28 cellular contexts compared by ENCODE assay signal in genomic region chr11:118656563-118657165, GRCh38. TPM values are rescaled to one million over a fixed set of nuclear protein-coding genes. Genes with fewer than 3 reads are reported as not detected.
"Had no signal": no experiment of that assay in that cellular context is flagged by ENCODE, and none has a peak within 500 bp of the region (broad histone marks: within the 10 kb centered on the region; RNA-seq: fewer than 3 reads in every experiment).

No MANE protein-coding gene starts in this region.

- H3K9me3 Mint-ChIP-seq: activated B cell treated with CpG ODN at 0.5 μM for 24 hours; activated T-cell treated with anti-CD3 and anti-CD28 coated beads, Interleukin-2, amount 50 U/mL, for 72 hours; central memory CD8-positive, alpha-beta T cell; nephron; stimulated activated naive CD8-positive, alpha-beta T cell treated with anti-CD3 and anti-CD28 coated beads, Interleukin-15, amount 100 ng/mL, for 72 hours; T-cell; T-helper 2 cell treated with Interferon-gamma antibody and Interleukin-4, amounts not matched to agents 5 μg/mL and 100 μg/mL, for 36 hours had no signal

- FAIRE-seq: colon, frontal cortex, keratinocyte had no signal

- H3K4me3 Mint-ChIP-seq: activated B cell treated with CpG ODN at 0.5 μM for 24 hours; activated CD8-positive, alpha-beta memory T cell treated with anti-CD3 and anti-CD28 coated beads, Interleukin-2, amount 10 ng/mL, durations not matched to agents 7 days and 5 days; activated CD8-positive, alpha-beta T cell treated with anti-CD3 and anti-CD28 coated beads, Interleukin-2, amount 10 ng/mL, durations not matched to agents 7 days and 5 days; activated T-cell treated with anti-CD3 and anti-CD28 coated beads, Interleukin-2, amount 50 U/mL, for 72 hours; central memory CD8-positive, alpha-beta T cell; nephron; stimulated activated naive CD8-positive, alpha-beta T cell treated with anti-CD3 and anti-CD28 coated beads, Interleukin-15, amount 100 ng/mL, for 72 hours; T-cell; T-helper 2 cell treated with Interferon-gamma antibody and Interleukin-4, amounts not matched to agents 5 μg/mL and 100 μg/mL, for 36 hours had no signal

- H3K27ac Mint-ChIP-seq: activated B cell treated with CpG ODN at 0.5 μM for 24 hours; activated CD8-positive, alpha-beta memory T cell treated with anti-CD3 and anti-CD28 coated beads, Interleukin-2, amount 10 ng/mL, durations not matched to agents 7 days and 5 days; activated CD8-positive, alpha-beta T cell treated with anti-CD3 and anti-CD28 coated beads, Interleukin-2, amount 10 ng/mL, durations not matched to agents 7 days and 5 days; activated T-cell treated with anti-CD3 and anti-CD28 coated beads, Interleukin-2, amount 50 U/mL, for 72 hours; stimulated activated naive CD8-positive, alpha-beta T cell treated with anti-CD3 and anti-CD28 coated beads, Interleukin-15, amount 100 ng/mL, for 72 hours; T-cell; T-helper 2 cell treated with Interferon-gamma antibody and Interleukin-4, amounts not matched to agents 5 μg/mL and 100 μg/mL, for 36 hours had no signal

- DNase-seq: activated B cell treated with CpG ODN at 0.5 μM for 24 hours; activated CD8-positive, alpha-beta memory T cell treated with anti-CD3 and anti-CD28 coated beads, Interleukin-2, amount 10 ng/mL, durations not matched to agents 7 days and 5 days; activated CD8-positive, alpha-beta T cell treated with anti-CD3 and anti-CD28 coated beads, Interleukin-2, amount 10 ng/mL, durations not matched to agents 7 days and 5 days; activated gamma-delta T cell treated with Interleukin-2 at 50 U/mL for 16 hours; activated naive CD4-positive, alpha-beta T cell treated with anti-CD3 and anti-CD28 coated beads, Interleukin-2, amount 50 U/mL, for 16 hours; activated T-cell treated with anti-CD3 and anti-CD28 coated beads, Interleukin-2, amount 50 U/mL, for 72 hours; dermis blood vessel endothelial cell; effector CD8-positive, alpha-beta T cell; left colon; lower lobe of right lung; ovary; stimulated activated CD4-positive, alpha-beta T cell treated with anti-CD3 and anti-CD28 coated beads, Interleukin-12 subunit alpha, Interleukin-12 subunit beta, amount 100 ng/mL, for 4 hours; stimulated activated CD4-positive, alpha-beta T cell treated with anti-CD3 and anti-CD28 coated beads, Interleukin-4, amount 100 ng/mL, for 1 hour; stimulated activated naive CD8-positive, alpha-beta T cell treated with anti-CD3 and anti-CD28 coated beads, Interleukin-15, amount 100 ng/mL, for 72 hours; T-cell; thyroid gland; upper lobe of left lung had no signal

- H3K27me3 Mint-ChIP-seq: activated CD8-positive, alpha-beta memory T cell treated with anti-CD3 and anti-CD28 coated beads, Interleukin-2, amount 10 ng/mL, durations not matched to agents 7 days and 5 days; central memory CD8-positive, alpha-beta T cell; stimulated activated naive CD8-positive, alpha-beta T cell treated with anti-CD3 and anti-CD28 coated beads, Interleukin-15, amount 100 ng/mL, for 72 hours; T-cell had no signal

- H3K9me3 ChIP-seq: breast epithelium, lower lobe of right lung, neutrophil, ovary, prostate gland, thyroid gland, upper lobe of left lung had no signal

- H3K36me3 ChIP-seq: breast epithelium, neutrophil, ovary, prostate gland had no signal

- H3K4me1 ChIP-seq: prostate gland had no signal

- H3K4me3 ChIP-seq: breast epithelium, hepatocyte, lower lobe of right lung, ovary, prostate gland, skin epidermis, thyroid gland, upper lobe of left lung had no signal

- H3K27me3 ChIP-seq: breast epithelium, hepatocyte, ovary, thyroid gland, upper lobe of left lung had no signal

- H3K27ac ChIP-seq: breast epithelium, hepatocyte, lower lobe of right lung, neutrophil, ovary, prostate gland, skin epidermis, thyroid gland had no signal

- H3K36me3 Mint-ChIP-seq: activated CD8-positive, alpha-beta memory T cell treated with anti-CD3 and anti-CD28 coated beads, Interleukin-2, amount 10 ng/mL, durations not matched to agents 7 days and 5 days; T-cell had no signal

RNA-seq across cellular contexts. Expression of gene TREH, which starts 22.8 kb away (rescaled TPM):
- polyA plus RNA-seq: keratinocyte had no signal
